ENCODE assay signal across 9 cellular contexts in genomic region chr3:42547401-42547945, GRCh38. TPM values are rescaled to one million over a fixed set of nuclear protein-coding genes. Genes with fewer than 3 reads are reported as not detected.
DNase-seq lines count a peak whose midpoint lies in the region; ATAC-seq, FAIRE-seq and TF ChIP-seq lines count a peak whose summit lies in the region.
"Had no signal": no experiment of that assay in that cellular context is flagged by ENCODE, and none has a peak within 500 bp of the region (broad histone marks: within the 10 kb centered on the region; RNA-seq: fewer than 3 reads in every experiment).

No MANE protein-coding gene starts in this region.

- H3K4me3 Mint-ChIP-seq in MCF 10A (ENCODE audit: unreplicated experiment), result no peak overlapping the region

- H3K36me3 Mint-ChIP-seq in MCF 10A (ENCODE audit: insufficient read depth, unreplicated experiment), result peaks cover 45% of the 10 kb centered on the region

- no peaks in the 10 kb centered on the region for H3K27me3 Mint-ChIP-seq in MCF 10A (ENCODE audit: insufficient read depth, unreplicated experiment)

- no peak overlapping the region for H3K27ac ChIP-seq in WERI-Rb-1

- TF ChIP-seq CTCF in GM12875 (IDR thresholded peaks at IDR 0.05; ENCODE audit: borderline replicate concordance, insufficient read depth, low read depth, low read length) (peak; percentile 96), WERI-Rb-1 (IDR thresholded peaks at IDR 0.05; ENCODE audit: low read depth, low read length) (peak; percentile 90), MCF 10A (IDR thresholded peaks at IDR 0.05; ENCODE audit: unreplicated experiment) (peak; percentile 93)

- no TSS peak for BruUV-seq in MCF 10A (replicated peaks; lab: Mats Ljungman, UMichigan)

- peak; percentile 51 for FAIRE-seq in islet of Langerhans (lab: Jason Lieb, UNC)

- H3K4me1 Mint-ChIP-seq in MCF 10A (ENCODE audit: insufficient read depth, unreplicated experiment), result no peaks in the 10 kb centered on the region

- H3K9me3 Mint-ChIP-seq in MCF 10A (ENCODE audit: unreplicated experiment), result no peaks in the 10 kb centered on the region

- no peaks in the 10 kb centered on the region for H3K9me3 ChIP-seq in MG63
- no peaks in the 10 kb centered on the region for H3K9me3 ChIP-seq in WERI-Rb-1 (ENCODE audit: severe bottlenecking)

- no peak for ATAC-seq in HG02938 (IDR thresholded peaks at IDR 0.05; ENCODE audit: unreplicated experiment)

- H3K4me3 ChIP-seq in GM12875 (ENCODE audit: low read depth, low read length), result no peak overlapping the region
- H3K4me3 ChIP-seq in MG63, result no peak overlapping the region
- H3K4me3 ChIP-seq in WERI-Rb-1 (ENCODE audit: low read depth, low read length), result no peak overlapping the region
- H3K4me3 ChIP-seq: skin epidermis had no signal

- intact Hi-C loops in MCF 10A (cut with micrococcal nuclease), result loop anchor here (1.0 to 5.0 kb wide), 4 partner anchors 47 to 335 kb away; no protein-coding TSS in a partner anchor

- no peaks in the 10 kb centered on the region for H3K27me3 ChIP-seq in MG63
- no peaks in the 10 kb centered on the region for H3K27me3 ChIP-seq in WERI-Rb-1 (ENCODE audit: insufficient read depth, low read depth, severe bottlenecking)

- H3K27ac Mint-ChIP-seq in MCF 10A (ENCODE audit: low read depth, unreplicated experiment), result no peak overlapping the region

- DNase-seq in A172 (ENCODE audit: low spot score) (peak; percentile 47), MG63 (peak; percentile 19), WERI-Rb-1 (peak; percentile 75), MCF 10A (ENCODE audit: unreplicated experiment) (peak; percentile 56)
- DNase-seq in stimulated activated CD4-positive, alpha-beta T cell treated with anti-CD3 and anti-CD28 coated beads, Interleukin-1b, Interleukin-23, amount 100 ng/mL, for 1 hour (ENCODE audit: low read depth in 2 of 2), result peak; percentile 26 to 50

- POLR2A ChIA-PET in MCF 10A (lab: Yijun Ruan, JAX), result interaction anchor here (0.7 to 1.5 kb wide), 4 partner anchors 45 to 180 kb away, joined by 3 read pairs; partner anchors contain the start of gene VIPR1

- H3K36me3 ChIP-seq in MG63, result no peaks in the 10 kb centered on the region; the same call in 1 of the 2 replicates
- no peaks in the 10 kb centered on the region; the same call in 1 of the 2 replicates for H3K36me3 ChIP-seq in WERI-Rb-1

- CTCF ChIA-PET in MCF 10A (lab: Yijun Ruan, JAX), result interaction anchor here (0.7 to 6.2 kb wide), 41 partner anchors 9 to 409 kb away, joined by 3 to 51 read pairs (median 4); partner anchors contain the start of gene VIPR1

RNA-seq across cellular contexts. Expression of gene SEC22C, which starts 34.3 kb away (rescaled TPM):
- 77.4 and 84.5 TPM in 2 replicates for total RNA-seq in A172 (2014; rRNA removed; shearing (Covaris generic))
- 54.8 and 68.3 TPM in 2 replicates for total RNA-seq in MG63 (2014; rRNA removed; shearing (Covaris generic); ENCODE audit: low replicate concordance)
- 52.1 and 55.7 TPM in 2 replicates for total RNA-seq in MCF 10A (2022)

RNA-seq across cellular contexts. Expression of gene SS18L2, which starts 43.2 kb away (rescaled TPM):
- 33.2 and 37.8 TPM in 2 replicates for total RNA-seq in A172 (2014; rRNA removed; shearing (Covaris generic))
- total RNA-seq in MG63 (2014; rRNA removed; shearing (Covaris generic); ENCODE audit: low replicate concordance), result 11.2 and 14.6 TPM in 2 replicates
- total RNA-seq in MCF 10A (2022), result 22.1 and 26.2 TPM in 2 replicates

RNA-seq across cellular contexts. Expression of gene VIPR1, which starts 45.0 kb away (rescaled TPM):
- total RNA-seq in A172 (2014; rRNA removed; shearing (Covaris generic)), result not detected in 2 replicates
- not detected in 2 replicates for total RNA-seq in MG63 (2014; rRNA removed; shearing (Covaris generic); ENCODE audit: low replicate concordance)
- total RNA-seq in MCF 10A (2022), result 0.28 and 0.54 TPM in 2 replicates

RNA-seq across cellular contexts. Expression of gene NKTR, which starts 53.0 kb away (rescaled TPM):
- total RNA-seq in A172 (2014; rRNA removed; shearing (Covaris generic)), result 22.9 and 23.8 TPM in 2 replicates
- 4.4 and 4.8 TPM in 2 replicates for total RNA-seq in MG63 (2014; rRNA removed; shearing (Covaris generic); ENCODE audit: low replicate concordance)
- total RNA-seq in MCF 10A (2022), result 63.4 and 63.5 TPM in 2 replicates

Comparison
In these comparisons a context has a peak if more than half of its experiments do, and no peak if none do; other contexts are left out.
1. DNase-seq: peak in every context shown above with its lines; median percentile 75 in WERI-Rb-1; 56 in MCF 10A; 47 in A172; 38 in stimulated activated CD4-positive, alpha-beta T cell treated with anti-CD3 and anti-CD28 coated beads, Interleukin-1b, Interleukin-23, amount 100 ng/mL, for 1 hour; 19 in MG63.